Comparison of ENCODE assay signal across 1 cellular context in genomic region chrX:12962041-12962504, GRCh38.
A peak's percentile ranks its signal among the peaks of the same experiment; 100 is the strongest.
TF ChIP-seq lines count a peak whose summit lies in the region.

No MANE protein-coding gene starts in this region.

TF ChIP-seq in K562, 482 proteins besides CTCF, POLR2A, EP300 and RAD21 (continued from another document and continues in another):
- 0 out of 2 replicates have a peak, but pooled peaks have one; percentile 23 for TF ChIP-seq ZNF395 (CRISPR knock-in tag; IDR thresholded peaks at IDR 0.05)
- no peak for TF ChIP-seq XRCC4 (IDR thresholded peaks at IDR 0.05; ENCODE audit: extremely low read depth, insufficient read depth, insufficient read length)
- TF ChIP-seq ATF1 (CRISPR knock-in tag; IDR thresholded peaks at IDR 0.05), result no peak
- peak; percentile 30; the same call in 1 of the 2 replicates for TF ChIP-seq ATF1 (tag; IDR thresholded peaks at IDR 0.05)
- TF ChIP-seq YY1 (IDR thresholded peaks at IDR 0.05; ENCODE audit: borderline replicate concordance in 1 of 3, control insufficient read depth in 1 of 3, extremely low read depth in 1 of 3, insufficient read depth in 3 of 3, insufficient read length in 1 of 3, insufficient replicate concordance in 2 of 3, low read depth in 1 of 3, low read length in 2 of 3), result peak in 1 of 3 experiments; percentile 63
- TF ChIP-seq PATZ1 (CRISPR knock-in tag; IDR thresholded peaks at IDR 0.05; ENCODE audit: borderline replicate concordance), result no peak
- peak; percentile 70 for TF ChIP-seq ZNF449 (CRISPR knock-in tag; IDR thresholded peaks at IDR 0.05)
- 0 out of 2 replicates have a peak, but pooled peaks have one; percentile 38 for TF ChIP-seq SMAD3 (CRISPR knock-in tag; conservative IDR thresholded peaks at IDR 0.05)
- TF ChIP-seq ZEB2 (IDR thresholded peaks at IDR 0.05), result peak; percentile 87
- no peak for TF ChIP-seq HMG20B (CRISPR knock-in tag; IDR thresholded peaks at IDR 0.05)
- TF ChIP-seq MYBL2 (IDR thresholded peaks at IDR 0.05; ENCODE audit: low read depth), result no peak
- TF ChIP-seq MYBL2 (CRISPR knock-in tag; IDR thresholded peaks at IDR 0.05; ENCODE audit: borderline replicate concordance), result no peak
- 0 out of 2 replicates have a peak, but pooled peaks have one; percentile 27 for TF ChIP-seq ZNF76 (CRISPR knock-in tag; IDR thresholded peaks at IDR 0.05; ENCODE audit: borderline replicate concordance)
- peak; percentile 37; the same call in 1 of the 2 replicates for TF ChIP-seq EP400 (IDR thresholded peaks at IDR 0.05)
- TF ChIP-seq, protein P1, sequence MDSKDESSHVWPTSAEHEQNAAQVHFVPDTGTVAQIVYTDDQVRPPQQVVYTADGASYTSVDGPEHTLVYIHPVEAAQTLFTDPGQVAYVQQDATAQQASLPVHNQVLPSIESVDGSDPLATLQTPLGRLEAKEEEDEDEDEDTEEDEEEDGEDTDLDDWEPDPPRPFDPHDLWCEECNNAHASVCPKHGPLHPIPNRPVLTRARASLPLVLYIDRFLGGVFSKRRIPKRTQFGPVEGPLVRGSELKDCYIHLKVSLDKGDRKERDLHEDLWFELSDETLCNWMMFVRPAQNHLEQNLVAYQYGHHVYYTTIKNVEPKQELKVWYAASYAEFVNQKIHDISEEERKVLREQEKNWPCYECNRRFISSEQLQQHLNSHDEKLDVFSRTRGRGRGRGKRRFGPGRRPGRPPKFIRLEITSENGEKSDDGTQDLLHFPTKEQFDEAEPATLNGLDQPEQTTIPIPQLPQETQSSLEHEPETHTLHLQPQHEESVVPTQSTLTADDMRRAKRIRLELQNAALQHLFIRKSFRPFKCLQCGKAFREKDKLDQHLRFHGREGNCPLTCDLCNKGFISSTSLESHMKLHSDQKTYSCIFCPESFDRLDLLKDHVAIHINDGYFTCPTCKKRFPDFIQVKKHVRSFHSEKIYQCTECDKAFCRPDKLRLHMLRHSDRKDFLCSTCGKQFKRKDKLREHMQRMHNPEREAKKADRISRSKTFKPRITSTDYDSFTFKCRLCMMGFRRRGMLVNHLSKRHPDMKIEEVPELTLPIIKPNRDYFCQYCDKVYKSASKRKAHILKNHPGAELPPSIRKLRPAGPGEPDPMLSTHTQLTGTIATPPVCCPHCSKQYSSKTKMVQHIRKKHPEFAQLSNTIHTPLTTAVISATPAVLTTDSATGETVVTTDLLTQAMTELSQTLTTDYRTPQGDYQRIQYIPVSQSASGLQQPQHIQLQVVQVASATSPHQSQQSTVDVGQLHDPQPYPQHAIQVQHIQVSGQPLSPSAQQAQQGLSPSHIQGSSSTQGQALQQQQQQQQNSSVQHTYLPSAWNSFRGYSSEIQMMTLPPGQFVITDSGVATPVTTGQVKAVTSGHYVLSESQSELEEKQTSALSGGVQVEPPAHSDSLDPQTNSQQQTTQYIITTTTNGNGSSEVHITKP (IDR thresholded peaks at IDR 0.05; ENCODE audit: partially characterized antibody), result peak; percentile 55
- TF ChIP-seq MYC (IDR thresholded peaks at IDR 0.05; ENCODE audit: low read depth, low read length), result peak; percentile 40; the same call in 1 of the 2 replicates
- TF ChIP-seq MYC (CRISPR knock-in tag; IDR thresholded peaks at IDR 0.05; ENCODE audit: borderline replicate concordance, low read depth), result no peak
- TF ChIP-seq ZNF639 (CRISPR knock-in tag; conservative IDR thresholded peaks at IDR 0.05 in 1 of 2, IDR thresholded peaks at IDR 0.05 in 1 of 2), result 0 out of 4 replicates have a peak, but pooled peaks of 1 of the 2 experiments have one; percentile 35
- peak; percentile 70; the same call in 1 of the 2 replicates for TF ChIP-seq ZNF589 (CRISPR knock-in tag; IDR thresholded peaks at IDR 0.05; ENCODE audit: low read depth)
- no peak for TF ChIP-seq TAF9B (IDR thresholded peaks at IDR 0.05; ENCODE audit: partially characterized antibody)
- peak; percentile 81; the same call in 1 of the 2 replicates for TF ChIP-seq ZNF175 (CRISPR knock-in tag; IDR thresholded peaks at IDR 0.05; ENCODE audit: low read depth)
- TF ChIP-seq TCFL5 (CRISPR knock-in tag; conservative IDR thresholded peaks at IDR 0.05), result 0 out of 2 replicates have a peak, but pooled peaks have one; percentile 31
- no peak for TF ChIP-seq ZNF75A (CRISPR knock-in tag; IDR thresholded peaks at IDR 0.05)
- TF ChIP-seq, protein P2, sequence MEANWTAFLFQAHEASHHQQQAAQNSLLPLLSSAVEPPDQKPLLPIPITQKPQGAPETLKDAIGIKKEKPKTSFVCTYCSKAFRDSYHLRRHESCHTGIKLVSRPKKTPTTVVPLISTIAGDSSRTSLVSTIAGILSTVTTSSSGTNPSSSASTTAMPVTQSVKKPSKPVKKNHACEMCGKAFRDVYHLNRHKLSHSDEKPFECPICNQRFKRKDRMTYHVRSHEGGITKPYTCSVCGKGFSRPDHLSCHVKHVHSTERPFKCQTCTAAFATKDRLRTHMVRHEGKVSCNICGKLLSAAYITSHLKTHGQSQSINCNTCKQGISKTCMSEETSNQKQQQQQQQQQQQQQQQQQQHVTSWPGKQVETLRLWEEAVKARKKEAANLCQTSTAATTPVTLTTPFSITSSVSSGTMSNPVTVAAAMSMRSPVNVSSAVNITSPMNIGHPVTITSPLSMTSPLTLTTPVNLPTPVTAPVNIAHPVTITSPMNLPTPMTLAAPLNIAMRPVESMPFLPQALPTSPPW (CRISPR knock-in tag; IDR thresholded peaks at IDR 0.05), result peak; percentile 24
- 0 out of 2 replicates have a peak, but pooled peaks have one; percentile 30 for TF ChIP-seq MEF2D (tag; conservative IDR thresholded peaks at IDR 0.05; ENCODE audit: low read depth)
- peak; percentile 60; the same call in 1 of the 2 replicates for TF ChIP-seq PTTG1 (tag; IDR thresholded peaks at IDR 0.05; ENCODE audit: low read depth)
- TF ChIP-seq, protein P3, sequence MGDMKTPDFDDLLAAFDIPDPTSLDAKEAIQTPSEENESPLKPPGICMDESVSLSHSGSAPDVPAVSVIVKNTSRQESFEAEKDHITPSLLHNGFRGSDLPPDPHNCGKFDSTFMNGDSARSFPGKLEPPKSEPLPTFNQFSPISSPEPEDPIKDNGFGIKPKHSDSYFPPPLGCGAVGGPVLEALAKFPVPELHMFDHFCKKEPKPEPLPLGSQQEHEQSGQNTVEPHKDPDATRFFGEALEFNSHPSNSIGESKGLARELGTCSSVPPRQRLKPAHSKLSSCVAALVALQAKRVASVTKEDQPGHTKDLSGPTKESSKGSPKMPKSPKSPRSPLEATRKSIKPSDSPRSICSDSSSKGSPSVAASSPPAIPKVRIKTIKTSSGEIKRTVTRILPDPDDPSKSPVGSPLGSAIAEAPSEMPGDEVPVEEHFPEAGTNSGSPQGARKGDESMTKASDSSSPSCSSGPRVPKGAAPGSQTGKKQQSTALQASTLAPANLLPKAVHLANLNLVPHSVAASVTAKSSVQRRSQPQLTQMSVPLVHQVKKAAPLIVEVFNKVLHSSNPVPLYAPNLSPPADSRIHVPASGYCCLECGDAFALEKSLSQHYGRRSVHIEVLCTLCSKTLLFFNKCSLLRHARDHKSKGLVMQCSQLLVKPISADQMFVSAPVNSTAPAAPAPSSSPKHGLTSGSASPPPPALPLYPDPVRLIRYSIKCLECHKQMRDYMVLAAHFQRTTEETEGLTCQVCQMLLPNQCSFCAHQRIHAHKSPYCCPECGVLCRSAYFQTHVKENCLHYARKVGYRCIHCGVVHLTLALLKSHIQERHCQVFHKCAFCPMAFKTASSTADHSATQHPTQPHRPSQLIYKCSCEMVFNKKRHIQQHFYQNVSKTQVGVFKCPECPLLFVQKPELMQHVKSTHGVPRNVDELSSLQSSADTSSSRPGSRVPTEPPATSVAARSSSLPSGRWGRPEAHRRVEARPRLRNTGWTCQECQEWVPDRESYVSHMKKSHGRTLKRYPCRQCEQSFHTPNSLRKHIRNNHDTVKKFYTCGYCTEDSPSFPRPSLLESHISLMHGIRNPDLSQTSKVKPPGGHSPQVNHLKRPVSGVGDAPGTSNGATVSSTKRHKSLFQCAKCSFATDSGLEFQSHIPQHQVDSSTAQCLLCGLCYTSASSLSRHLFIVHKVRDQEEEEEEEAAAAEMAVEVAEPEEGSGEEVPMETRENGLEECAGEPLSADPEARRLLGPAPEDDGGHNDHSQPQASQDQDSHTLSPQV (IDR thresholded peaks at IDR 0.05), result peak; percentile 94
- TF ChIP-seq XRCC5 (IDR thresholded peaks at IDR 0.05; ENCODE audit: low read depth, low read length), result no peak
- TF ChIP-seq SMARCE1 (IDR thresholded peaks at IDR 0.05), result peak; percentile 63; the same call in 1 of the 2 replicates
- TF ChIP-seq RBM14 (IDR thresholded peaks at IDR 0.05; ENCODE audit: borderline replicate concordance, insufficient read depth, low read depth, low read length), result no peak
- TF ChIP-seq NFIC (IDR thresholded peaks at IDR 0.05), result peak; percentile 86
- TF ChIP-seq SPI1 (IDR thresholded peaks at IDR 0.05; ENCODE audit: borderline replicate concordance, low read depth, low read length), result peak; percentile 99
- TF ChIP-seq, protein P4, sequence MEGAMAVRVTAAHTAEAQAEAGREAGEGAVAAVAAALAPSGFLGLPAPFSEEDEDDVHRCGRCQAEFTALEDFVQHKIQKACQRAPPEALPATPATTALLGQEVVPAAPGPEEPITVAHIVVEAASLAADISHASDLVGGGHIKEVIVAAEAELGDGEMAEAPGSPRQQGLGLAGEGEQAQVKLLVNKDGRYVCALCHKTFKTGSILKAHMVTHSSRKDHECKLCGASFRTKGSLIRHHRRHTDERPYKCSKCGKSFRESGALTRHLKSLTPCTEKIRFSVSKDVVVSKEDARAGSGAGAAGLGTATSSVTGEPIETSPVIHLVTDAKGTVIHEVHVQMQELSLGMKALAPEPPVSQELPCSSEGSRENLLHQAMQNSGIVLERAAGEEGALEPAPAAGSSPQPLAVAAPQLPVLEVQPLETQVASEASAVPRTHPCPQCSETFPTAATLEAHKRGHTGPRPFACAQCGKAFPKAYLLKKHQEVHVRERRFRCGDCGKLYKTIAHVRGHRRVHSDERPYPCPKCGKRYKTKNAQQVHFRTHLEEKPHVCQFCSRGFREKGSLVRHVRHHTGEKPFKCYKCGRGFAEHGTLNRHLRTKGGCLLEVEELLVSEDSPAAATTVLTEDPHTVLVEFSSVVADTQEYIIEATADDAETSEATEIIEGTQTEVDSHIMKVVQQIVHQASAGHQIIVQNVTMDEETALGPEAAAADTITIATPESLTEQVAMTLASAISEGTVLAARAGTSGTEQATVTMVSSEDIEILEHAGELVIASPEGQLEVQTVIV (CRISPR knock-in tag; IDR thresholded peaks at IDR 0.05; ENCODE audit: borderline replicate concordance), result no peak
- no peak for TF ChIP-seq ZSCAN29 (IDR thresholded peaks at IDR 0.05)
- TF ChIP-seq ARID1B (IDR thresholded peaks at IDR 0.05), result peak; percentile 57
- TF ChIP-seq NUFIP1 (IDR thresholded peaks at IDR 0.05; ENCODE audit: partially characterized antibody), result no peak
- TF ChIP-seq NR2C1 (IDR thresholded peaks at IDR 0.05), result peak; percentile 70; the same call in 1 of the 2 replicates
- TF ChIP-seq NR2C1 (tag; IDR thresholded peaks at IDR 0.05), result peak; percentile 83
- TF ChIP-seq HDAC2 (IDR thresholded peaks at IDR 0.05), result peak; percentile 29; the same call in 1 of the 2 replicates
- TF ChIP-seq L3MBTL2 (IDR thresholded peaks at IDR 0.05), result peak; percentile 93
- peak; percentile 85 for TF ChIP-seq CXXC5 (CRISPR knock-in tag; IDR thresholded peaks at IDR 0.05)
- TF ChIP-seq ZNF212 (CRISPR knock-in tag; IDR thresholded peaks at IDR 0.05), result no peak
- peak in 1 of 2 experiments; percentile 53; a peak in 1 of 4 replicates for TF ChIP-seq MAZ (CRISPR knock-in tag; conservative IDR thresholded peaks at IDR 0.05 in 1 of 2, IDR thresholded peaks at IDR 0.05 in 1 of 2)
